ENCODE assay signal across 16 cellular contexts in genomic region chr12:66885115-66885875, GRCh38.
"Had no signal": no experiment of that assay in that cellular context is flagged by ENCODE, and none has a peak within 500 bp of the region (broad histone marks: within the 10 kb centered on the region; RNA-seq: fewer than 3 reads in every experiment).

No MANE protein-coding gene starts in this region.

- ATAC-seq: heart right ventricle; left lobe of liver; stimulated activated effector memory CD8-positive, alpha-beta T cell treated with anti-CD3 and anti-CD28 coated beads, Interleukin-12 subunit alpha, Interleukin-12 subunit beta, amount 100 ng/mL, for 72 hours; T-helper 17 cell had no signal

- H3K27ac ChIP-seq: adrenal gland, cardiac muscle cell, epithelial cell of prostate, heart right ventricle, neutrophil, tibial artery had no signal

- H3K9me3 ChIP-seq: adrenal gland, neutrophil, tibial artery had no signal

- H3K4me1 ChIP-seq: adrenal gland, heart right ventricle, tibial artery had no signal

- H3K27me3 ChIP-seq: adrenal gland, cardiac muscle cell, neutrophil, tibial artery had no signal

- DNase-seq: activated B cell treated with CpG ODN at 0.5 μM for 24 hours; activated CD4-positive, alpha-beta T cell treated with anti-CD3 and anti-CD28 coated beads, Interleukin-2, amount 10 ng/mL, durations not matched to agents 7 days and 5 days; activated naive CD4-positive, alpha-beta T cell treated with anti-CD3 and anti-CD28 coated beads, Interleukin-2, amount 10 ng/mL, durations not matched to agents 7 days and 5 days; activated T-cell treated with anti-CD3 and anti-CD28 coated beads for 4 hours; adrenal gland; heart right ventricle; islet precursor cell; naive B cell; retina; T-helper 17 cell; tibial artery had no signal

- H3K36me3 ChIP-seq: adrenal gland, cardiac muscle cell, heart right ventricle, neutrophil, tibial artery had no signal

- H3K4me3 ChIP-seq: adrenal gland, cardiac muscle cell, heart right ventricle, tibial artery had no signal
